8 cellular contexts compared by ENCODE assay signal in genomic region chr1:186375152-186375928, GRCh38. TPM values are rescaled to one million over a fixed set of nuclear protein-coding genes. Genes with fewer than 3 reads are reported as not detected.
A peak's percentile ranks its signal among the peaks of the same experiment; 100 is the strongest.
DNase-seq lines count a peak whose midpoint lies in the region; ATAC-seq, FAIRE-seq and TF ChIP-seq lines count a peak whose summit lies in the region.

Gene ODR4 (plus strand): TSS chr1:186375838. CDS start chr1:186379786, 3,948 bp downstream.
Gene TPR (minus strand): TSS chr1:186375253. CDS start chr1:186375028, 225 bp downstream.

- intact Hi-C loops in HepG2 (cut with micrococcal nuclease; ENCODE audit: unreplicated experiment) = loop anchor here (2.0 to 10.0 kb wide), 2 partner anchors 1219 to 1331 kb away; partner anchors contain the start of genes RNF2, SWT1 and TRMT1L

- peaks cover 17% of the 10 kb centered on the region for H4K20me1 ChIP-seq in HepG2 (ENCODE audit: insufficient read depth, low read length)

- peak; percentile 99 for TF ChIP-seq CTCF in C4-2B (conservative IDR thresholded peaks at IDR 0.05)
- TF ChIP-seq CTCF in HepG2 (CRISPR knock-in tag; IDR thresholded peaks at IDR 0.05) = peak; percentile 99

- no peaks in the 10 kb centered on the region for H3K9me3 ChIP-seq in HepG2 (ENCODE audit: low read length)

- peaks cover 71% of the 10 kb centered on the region for H3K79me2 ChIP-seq in HepG2 (ENCODE audit: insufficient read depth, low read length)

- DNase-seq in NCI-H748 treated with DMSO at 0.1 percent for 48 hours (lab: John Stamatoyannopoulos, UW) (peak; percentile 97), dermis blood vessel endothelial cell (peak; percentile 100), HepG2 (ENCODE audit: low spot score) (peak; percentile 98)
- DNase-seq in activated CD4-positive, alpha-beta T cell treated with anti-CD3 and anti-CD28 coated beads, Interleukin-2, amount 50 U/mL, for 4 hours = peak; percentile 96
- peak; percentile 97 for DNase-seq in stimulated activated CD4-positive, alpha-beta T cell treated with anti-CD3 and anti-CD28 coated beads, Interleukin-4, amount 100 ng/mL, for 24 hours

- ATAC-seq in GM19351 (IDR thresholded peaks at IDR 0.05; ENCODE audit: unreplicated experiment) (peak; percentile 80), HG03558 (IDR thresholded peaks at IDR 0.05; ENCODE audit: extremely low read depth, unreplicated experiment) (peak; percentile 86), HepG2 (peak; percentile 95)

- POLR2A ChIA-PET in HepG2 (lab: Yijun Ruan, JAX) = interaction anchor here (0.6 to 1.6 kb wide), 9 partner anchors 11 to 1218 kb away, joined by 3 to 6 read pairs (median 3); partner anchors contain the start of genes IVNS1ABP, SWT1 and TRMT1L

- TF ChIP-seq POLR2A in HepG2 (IDR thresholded peaks at IDR 0.05; ENCODE audit: insufficient read depth in 1 of 2, low read depth in 2 of 2, low read length in 2 of 2) = peak; percentile 87 to 89

- H3K4me2 ChIP-seq in HepG2 (ENCODE audit: low read depth, low read length) = peak within 1 kb of the TSS; percentile 92

- H3K27ac ChIP-seq in C4-2B = peak within 1 kb of the TSS; percentile 94
- H3K27ac ChIP-seq in HepG2 (ENCODE audit: extremely low read length, insufficient read depth, low read length) = peak within 1 kb of the TSS; percentile 99

- BruUV-seq in HepG2 (replicated peaks; lab: Mats Ljungman, UMichigan) = no TSS peak

- peak within 1 kb of the TSS; percentile 80 to 81 (median 80) for H3K4me3 ChIP-seq in HepG2 (replicated peaks in 1 of 3; ENCODE audit: insufficient read depth in 1 of 3, low read depth in 2 of 3, low read length in 3 of 3)

- peak within 1 kb of the TSS; percentile 97 for H3K9ac ChIP-seq in HepG2 (ENCODE audit: insufficient read depth, low read depth, low read length)

- WGBS in HepG2 (ENCODE audit: low lambda C conversion rate) = 2% methylated on average over 36 of the region's 60 CpGs

- TF ChIP-seq EP300 in HepG2 (IDR thresholded peaks at IDR 0.05; ENCODE audit: low read depth in 2 of 2, low read length in 2 of 2) (no peak; a peak in 1 of 4 replicates), HepG2 (CRISPR knock-in tag; IDR thresholded peaks at IDR 0.05; ENCODE audit: borderline replicate concordance) (no peak)

- TF ChIP-seq RAD21 in HepG2 (CRISPR knock-in tag; IDR thresholded peaks at IDR 0.05) = no peak; the same call in 1 of the 2 replicates

- H3K36me3 ChIP-seq in HepG2 (replicated peaks in 1 of 2; ENCODE audit: control insufficient read depth in 1 of 2, insufficient read depth in 2 of 2, low read length in 2 of 2) = peaks cover 0 to 22% of the 10 kb centered on the region in 2 experiments

- FAIRE-seq in HepG2 (lab: Jason Lieb, UNC) = peak; percentile 90

- peaks cover 47% of the 10 kb centered on the region for H3K4me1 ChIP-seq in HepG2 (ENCODE audit: insufficient read depth, low read length)

- H3K27me3 ChIP-seq in HepG2 (ENCODE audit: control insufficient read depth in 1 of 2, insufficient read depth in 2 of 2, low read length in 2 of 2) = no peaks in the 10 kb centered on the region; a peak in 1 of 5 replicates

- peak within 1 kb of the TSS; percentile 83 for H2AFZ ChIP-seq in HepG2 (ENCODE audit: low read length)

- CTCF ChIA-PET in HepG2 (lab: Yijun Ruan, JAX; ENCODE audit: low intra/inter-chr PET ratio, low total read pairs) = no interaction called here

- in situ Hi-C loops in HepG2 (cut with HindIII; ENCODE audit: extremely low pct_ligation_motif_present, low pct_unique_long_range_greater_than_20kb) = no loop called here

TF ChIP-seq in HepG2, 621 proteins besides CTCF, POLR2A, EP300 and RAD21 (continues in another document):
- no peak for TF ChIP-seq ZNF382 (CRISPR knock-in tag; IDR thresholded peaks at IDR 0.05; ENCODE audit: borderline replicate concordance)
- no peak for TF ChIP-seq CCAR2 (optimal IDR thresholded peaks at IDR 0.05; ENCODE audit: low read depth, low read length)
- no peak for TF ChIP-seq KLF13 (CRISPR knock-in tag; IDR thresholded peaks at IDR 0.05)
- TF ChIP-seq ZFP37 (CRISPR knock-in tag; IDR thresholded peaks at IDR 0.05; ENCODE audit: borderline replicate concordance) = 0 out of 2 replicates have a peak, but pooled peaks have one; percentile 30
- TF ChIP-seq GPBP1L1 (CRISPR knock-in tag; IDR thresholded peaks at IDR 0.05) = no peak
- no peak for TF ChIP-seq ZBTB34 (CRISPR knock-in tag; IDR thresholded peaks at IDR 0.05)
- TF ChIP-seq FLYWCH1 (CRISPR knock-in tag; IDR thresholded peaks at IDR 0.05) = no peak

RNA-seq across cellular contexts. Expression of gene ODR4, which starts in this region (rescaled TPM):
- 21.6 and 25.7 TPM in 2 replicates for total RNA-seq in dermis blood vessel endothelial cell
- total RNA-seq in HepG2 (2016; rRNA removed; fragmentation: Illumina TruSeq; extraction: Trizol) = 14.7 and 22.0 TPM in 2 replicates
- total RNA-seq in HepG2 (2016; cell fraction: cytosol; rRNA removed; fragmentation: Illumina TruSeq; extraction: Trizol; ENCODE audit: low read depth) = 6.3 and 7.7 TPM in 2 replicates
- total RNA-seq in HepG2 (2016; cell fraction: insoluble cytoplasmic fraction; rRNA removed; fragmentation: Illumina TruSeq; extraction: Trizol) = 14.2 and 24.2 TPM in 2 replicates
- total RNA-seq in HepG2 (2016; cell fraction: membrane; rRNA removed; fragmentation: Illumina TruSeq; extraction: Trizol) = 7.1 TPM in 2 replicates
- 42.4 and 43.6 TPM in 2 replicates for total RNA-seq in HepG2 (2016; cell fraction: nucleus; rRNA removed; fragmentation: Illumina TruSeq; extraction: Trizol)
- polyA plus RNA-seq in HepG2 (2011; rRNA removed) = 11.4 and 16.3 TPM in 2 replicates
- 4.1 and 7.3 TPM in 2 replicates for polyA plus RNA-seq in HepG2 (2011; cell fraction: cytosol; rRNA removed)
- 13.5 and 14.9 TPM in 2 replicates for polyA plus RNA-seq in HepG2 (2011; cell fraction: nucleus; rRNA removed)
- 10.6 and 12.7 TPM in 2 replicates for polyA plus RNA-seq in HepG2 (2012)
- polyA plus RNA-seq in HepG2 (2016; cell fraction: cytosol; fragmentation: Illumina TruSeq; extraction: Trizol; ENCODE audit: low read depth) = 1.5 and 2.4 TPM in 2 replicates
- 12.3 TPM in 2 replicates for polyA plus RNA-seq in HepG2 (2016; cell fraction: insoluble cytoplasmic fraction; fragmentation: Illumina TruSeq; extraction: Trizol; ENCODE audit: low read depth)
- 2.2 and 2.4 TPM in 2 replicates for polyA plus RNA-seq in HepG2 (2016; cell fraction: membrane; fragmentation: Illumina TruSeq; extraction: Trizol; ENCODE audit: low read depth)
- polyA plus RNA-seq in HepG2 (2016; cell fraction: nucleus; fragmentation: Illumina TruSeq; extraction: Trizol; ENCODE audit: insufficient read depth, low read depth) = 51.1 and 51.3 TPM in 2 replicates
- polyA minus RNA-seq in HepG2 (2011; rRNA and poly(A)+ RNA removed; ENCODE audit: low replicate concordance) = 2.2 and 4.1 TPM in 2 replicates
- 7.7 and 7.9 TPM in 2 replicates for polyA minus RNA-seq in HepG2 (2011; cell fraction: cytosol; rRNA and poly(A)+ RNA removed)
- polyA minus RNA-seq in HepG2 (2011; cell fraction: nucleus; rRNA and poly(A)+ RNA removed) = 36.2 and 41.4 TPM in 2 replicates

RNA-seq across cellular contexts. Expression of gene TPR, which starts in this region (rescaled TPM):
- total RNA-seq in dermis blood vessel endothelial cell (83.2 and 147 TPM in 2 replicates), HepG2 (2016; rRNA removed; fragmentation: Illumina TruSeq; extraction: Trizol) (81.7 and 116 TPM in 2 replicates)
- total RNA-seq in HepG2 (2016; cell fraction: cytosol; rRNA removed; fragmentation: Illumina TruSeq; extraction: Trizol; ENCODE audit: low read depth) = 5.9 and 6.3 TPM in 2 replicates
- total RNA-seq in HepG2 (2016; cell fraction: insoluble cytoplasmic fraction; rRNA removed; fragmentation: Illumina TruSeq; extraction: Trizol) = 78.5 and 115 TPM in 2 replicates
- total RNA-seq in HepG2 (2016; cell fraction: membrane; rRNA removed; fragmentation: Illumina TruSeq; extraction: Trizol) = 12.1 and 12.7 TPM in 2 replicates
- total RNA-seq in HepG2 (2016; cell fraction: nucleus; rRNA removed; fragmentation: Illumina TruSeq; extraction: Trizol) = 93.8 and 105 TPM in 2 replicates
- 72.0 and 78.9 TPM in 2 replicates for polyA plus RNA-seq in HepG2 (2011; rRNA removed)
- polyA plus RNA-seq in HepG2 (2011; cell fraction: cytosol; rRNA removed) = 34.7 and 37.4 TPM in 2 replicates
- 99.6 and 106 TPM in 2 replicates for polyA plus RNA-seq in HepG2 (2011; cell fraction: nucleus; rRNA removed)
- 36.8 and 45.0 TPM in 2 replicates for polyA plus RNA-seq in HepG2 (2012)
- 1.8 and 1.9 TPM in 2 replicates for polyA plus RNA-seq in HepG2 (2016; cell fraction: cytosol; fragmentation: Illumina TruSeq; extraction: Trizol; ENCODE audit: low read depth)
- 65.3 and 66.3 TPM in 2 replicates for polyA plus RNA-seq in HepG2 (2016; cell fraction: insoluble cytoplasmic fraction; fragmentation: Illumina TruSeq; extraction: Trizol; ENCODE audit: low read depth)
- 3.4 and 4.7 TPM in 2 replicates for polyA plus RNA-seq in HepG2 (2016; cell fraction: membrane; fragmentation: Illumina TruSeq; extraction: Trizol; ENCODE audit: low read depth)
- 83.4 and 90.6 TPM in 2 replicates for polyA plus RNA-seq in HepG2 (2016; cell fraction: nucleus; fragmentation: Illumina TruSeq; extraction: Trizol; ENCODE audit: insufficient read depth, low read depth)
- polyA minus RNA-seq in HepG2 (2011; rRNA and poly(A)+ RNA removed; ENCODE audit: low replicate concordance) = 168 and 262 TPM in 2 replicates
- polyA minus RNA-seq in HepG2 (2011; cell fraction: cytosol; rRNA and poly(A)+ RNA removed) = 56.5 and 64.1 TPM in 2 replicates
- polyA minus RNA-seq in HepG2 (2011; cell fraction: nucleus; rRNA and poly(A)+ RNA removed) = 141 and 146 TPM in 2 replicates

Comparison
In these comparisons a context has a peak if more than half of its experiments do, and no peak if none do; other contexts are left out.
1. Peak in every context shown above with its lines: DNase-seq, ATAC-seq, H3K4me3 ChIP-seq and H3K27ac ChIP-seq.